ENCODE assay signal across 1 cellular context in the genomic region with DNA sequence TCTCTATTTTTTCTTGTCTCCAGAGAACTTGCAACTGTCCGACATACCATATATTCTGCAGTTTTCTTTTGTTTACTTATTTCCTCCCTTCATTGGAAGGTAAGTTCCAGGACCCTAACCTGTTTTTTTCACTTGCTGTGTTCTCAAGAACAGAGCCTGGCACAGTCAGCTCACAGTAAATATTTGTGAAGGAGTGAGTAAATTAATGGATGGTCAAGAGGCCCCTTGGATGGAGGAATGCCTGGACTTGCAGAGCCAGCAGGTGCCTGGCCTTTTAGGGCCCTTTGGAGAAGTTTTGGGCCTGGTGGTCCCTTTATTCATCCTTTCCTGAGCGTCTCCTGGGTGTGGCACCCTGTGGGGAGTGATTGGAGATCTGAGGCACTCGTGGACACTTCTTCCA.
TF ChIP-seq lines count a peak whose summit lies in the region.

No MANE protein-coding gene starts in this region.

TF ChIP-seq in GM23338, 12 proteins besides CTCF, POLR2A, EP300 and RAD21 (continued from another document):
- TF ChIP-seq ZNF462 (CRISPR knock-in tag; IDR thresholded peaks at IDR 0.05): no peak
- TF ChIP-seq, protein P1, sequence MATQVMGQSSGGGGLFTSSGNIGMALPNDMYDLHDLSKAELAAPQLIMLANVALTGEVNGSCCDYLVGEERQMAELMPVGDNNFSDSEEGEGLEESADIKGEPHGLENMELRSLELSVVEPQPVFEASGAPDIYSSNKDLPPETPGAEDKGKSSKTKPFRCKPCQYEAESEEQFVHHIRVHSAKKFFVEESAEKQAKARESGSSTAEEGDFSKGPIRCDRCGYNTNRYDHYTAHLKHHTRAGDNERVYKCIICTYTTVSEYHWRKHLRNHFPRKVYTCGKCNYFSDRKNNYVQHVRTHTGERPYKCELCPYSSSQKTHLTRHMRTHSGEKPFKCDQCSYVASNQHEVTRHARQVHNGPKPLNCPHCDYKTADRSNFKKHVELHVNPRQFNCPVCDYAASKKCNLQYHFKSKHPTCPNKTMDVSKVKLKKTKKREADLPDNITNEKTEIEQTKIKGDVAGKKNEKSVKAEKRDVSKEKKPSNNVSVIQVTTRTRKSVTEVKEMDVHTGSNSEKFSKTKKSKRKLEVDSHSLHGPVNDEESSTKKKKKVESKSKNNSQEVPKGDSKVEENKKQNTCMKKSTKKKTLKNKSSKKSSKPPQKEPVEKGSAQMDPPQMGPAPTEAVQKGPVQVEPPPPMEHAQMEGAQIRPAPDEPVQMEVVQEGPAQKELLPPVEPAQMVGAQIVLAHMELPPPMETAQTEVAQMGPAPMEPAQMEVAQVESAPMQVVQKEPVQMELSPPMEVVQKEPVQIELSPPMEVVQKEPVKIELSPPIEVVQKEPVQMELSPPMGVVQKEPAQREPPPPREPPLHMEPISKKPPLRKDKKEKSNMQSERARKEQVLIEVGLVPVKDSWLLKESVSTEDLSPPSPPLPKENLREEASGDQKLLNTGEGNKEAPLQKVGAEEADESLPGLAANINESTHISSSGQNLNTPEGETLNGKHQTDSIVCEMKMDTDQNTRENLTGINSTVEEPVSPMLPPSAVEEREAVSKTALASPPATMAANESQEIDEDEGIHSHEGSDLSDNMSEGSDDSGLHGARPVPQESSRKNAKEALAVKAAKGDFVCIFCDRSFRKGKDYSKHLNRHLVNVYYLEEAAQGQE (IDR thresholded peaks at IDR 0.05; ENCODE audit: unreplicated experiment): no peak
